Comparison of ENCODE assay signal across 15 cellular contexts in genomic region chr2:43579275-43579981, GRCh38. TPM values are rescaled to one million over a fixed set of nuclear protein-coding genes. Genes with fewer than 3 reads are reported as not detected.
"Had no signal": no experiment of that assay in that cellular context is flagged by ENCODE, and none has a peak within 500 bp of the region (broad histone marks: within the 10 kb centered on the region; RNA-seq: fewer than 3 reads in every experiment).

No MANE protein-coding gene starts in this region.

- H3K27me3 ChIP-seq: esophagus muscularis mucosa, gastroesophageal sphincter, heart left ventricle, left lung, testis had no signal

- DNase-seq: activated CD4-positive, alpha-beta T cell treated with anti-CD3 and anti-CD28 coated beads for 4 hours; activated naive CD4-positive, alpha-beta T cell treated with anti-CD3 and anti-CD28 coated beads for 36 hours; amniotic stem cell; dermis blood vessel endothelial cell; effector memory CD4-positive, alpha-beta T cell; heart left ventricle; left lung; occipital lobe; retina; testis had no signal

- H3K9me3 Mint-ChIP-seq: activated naive CD4-positive, alpha-beta T cell treated with anti-CD3 and anti-CD28 coated beads for 36 hours; mesothelial cell of epicardium; type B pancreatic cell had no signal

- H3K27ac ChIP-seq: esophagus muscularis mucosa, gastroesophageal sphincter, heart left ventricle, left lung, testis had no signal

- H3K9me3 ChIP-seq: esophagus muscularis mucosa, gastroesophageal sphincter, heart left ventricle, left lung, testis had no signal

- H3K4me3 Mint-ChIP-seq: activated naive CD4-positive, alpha-beta T cell treated with anti-CD3 and anti-CD28 coated beads for 36 hours; mesothelial cell of epicardium; type B pancreatic cell had no signal

- H3K4me1 ChIP-seq: left lung, testis had no signal

- H3K27ac Mint-ChIP-seq: mesothelial cell of epicardium, type B pancreatic cell had no signal

- H3K4me1 Mint-ChIP-seq: mesothelial cell of epicardium had no signal

- ATAC-seq: gastroesophageal sphincter, left lung had no signal

- H3K4me3 ChIP-seq: esophagus muscularis mucosa, gastroesophageal sphincter, heart left ventricle, left lung, testis had no signal

- H3K27me3 Mint-ChIP-seq: type B pancreatic cell had no signal

RNA-seq across cellular contexts. Expression of gene PLEKHH2, which starts 57.6 kb away (rescaled TPM):
- total RNA-seq: lung microvascular endothelial cell had no signal
